ENCODE assay signal across 18 cellular contexts in genomic region chr10:86671419-86671818, GRCh38. TPM values are rescaled to one million over a fixed set of nuclear protein-coding genes. Genes with fewer than 3 reads are reported as not detected.
DNase-seq lines count a peak whose midpoint lies in the region; ATAC-seq and TF ChIP-seq lines count a peak whose summit lies in the region.
"Had no signal": no experiment of that assay in that cellular context is flagged by ENCODE, and none has a peak within 500 bp of the region (broad histone marks: within the 10 kb centered on the region; RNA-seq: fewer than 3 reads in every experiment).

No MANE protein-coding gene starts in this region.

- H3K36me3 ChIP-seq in BLaER1 (no peaks in the 10 kb centered on the region), gastroesophageal sphincter (no peaks in the 10 kb centered on the region), psoas muscle (ENCODE audit: insufficient read depth in 1 of 2, low read depth in 1 of 2) (peaks cover 0 to 3% of the 10 kb centered on the region in 2 donors)

- peak overlapping the region; percentile 92 for H3K4me2 ChIP-seq in BLaER1

- no peak for TF ChIP-seq EP300 in gastroesophageal sphincter (IDR thresholded peaks at IDR 0.05)

- ATAC-seq in gastroesophageal sphincter, result no peak
- ATAC-seq in psoas muscle, result no peak
- no peak for ATAC-seq in HG02870 (IDR thresholded peaks at IDR 0.05; ENCODE audit: unreplicated experiment)
- no peak for ATAC-seq in HG02571 (IDR thresholded peaks at IDR 0.05; ENCODE audit: unreplicated experiment)
- ATAC-seq: activated CD4-positive, alpha-beta T cell treated with anti-CD3 and anti-CD28 coated beads for 36 hours; effector memory CD8-positive, alpha-beta T cell had no signal

- no peaks in the 10 kb centered on the region for H3K9me3 ChIP-seq in BLaER1
- no peaks in the 10 kb centered on the region for H3K9me3 ChIP-seq in gastroesophageal sphincter
- H3K9me3 ChIP-seq in psoas muscle, result no peaks in the 10 kb centered on the region

- DNase-seq in NCI-H146 (lab: John Stamatoyannopoulos, UW) (peak; percentile 31), psoas muscle (no peak), NCI-H446 (lab: John Stamatoyannopoulos, UW) (no peak), COLO829 (ENCODE audit: low spot score) (no peak)
- DNase-seq: activated CD4-positive, alpha-beta T cell treated with anti-CD3 and anti-CD28 coated beads for 36 hours; effector memory CD8-positive, alpha-beta T cell; midbrain; NCI-H2081; NK-92 treated with Interleukin-12 subunit alpha and Interleukin-12 subunit beta, amount 100 ng/mL, for 24 hours; SHP77 treated with DMSO at 0.1 percent for 48 hours had no signal

- intact Hi-C loops in psoas muscle (cut with DNase I), result no loop called here

- TF ChIP-seq CTCF in gastroesophageal sphincter (IDR thresholded peaks at IDR 0.05) (no peak), psoas muscle (IDR thresholded peaks at IDR 0.05) (no peak)

- H3K4me1 ChIP-seq in BLaER1 (peaks cover 98% of the 10 kb centered on the region), gastroesophageal sphincter (peaks cover 0 to 100% (median 32%) of the 10 kb centered on the region in 3 donors), psoas muscle (peaks cover 65% of the 10 kb centered on the region)

- H3K27ac ChIP-seq in BLaER1 (0 out of 2 replicates have a peak overlapping the region, but pooled peaks have one; percentile 64), gastroesophageal sphincter (peak overlapping the region; percentile 73 to 97 (median 93)), psoas muscle (peak overlapping the region; percentile 92)

- H4K20me1 ChIP-seq in BLaER1, result no peaks in the 10 kb centered on the region

- no peaks in the 10 kb centered on the region for H3K27me3 ChIP-seq in BLaER1
- H3K27me3 ChIP-seq in gastroesophageal sphincter, result no peaks in the 10 kb centered on the region
- no peaks in the 10 kb centered on the region for H3K27me3 ChIP-seq in psoas muscle (ENCODE audit: insufficient read depth in 3 of 3, low read length in 2 of 3)

- WGBS in gastroesophageal sphincter (ENCODE audit: low coverage in 1 of 2), 2 donors, result no CpG with 5 or more reads among the region's 3 CpGs
- 34 to 35% (median 34%) methylated on average over 3 of the region's 3 CpGs for WGBS in psoas muscle, 3 donors

- no peak for TF ChIP-seq POLR2A in gastroesophageal sphincter (IDR thresholded peaks at IDR 0.05)

- no peak overlapping the region for H3K9ac ChIP-seq in BLaER1

- H3K4me3 ChIP-seq in BLaER1, result no peak overlapping the region
- H3K4me3 ChIP-seq in gastroesophageal sphincter, result peak overlapping the region in 1 of 2 donors; percentile 52
- H3K4me3 ChIP-seq in psoas muscle, result peak overlapping the region; percentile 69

RNA-seq across cellular contexts. Expression of gene LDB3, which starts 3.1 kb away (rescaled TPM):
- total RNA-seq in gastroesophageal sphincter (10 to 100 TPM; 12.9 to 45.8 (median 18.6) TPM), psoas muscle (1,000 to 10,000 TPM in 1 of 4 donors, 100 to 1,000 TPM in 3; 615 to 2,187 (median 685) TPM)
- polyA plus RNA-seq in psoas muscle, result 100 to 1,000 TPM; 108 to 518 (median 274) TPM

RNA-seq across cellular contexts. Expression of gene OPN4, which starts 17.1 kb away (rescaled TPM):
- total RNA-seq in gastroesophageal sphincter (not detected), psoas muscle (under 1 TPM; 0.12 to 0.49 (median 0.32) TPM)
- under 1 TPM; 0.14 to 0.23 (median 0.23) TPM for polyA plus RNA-seq in psoas muscle
- total RNA-seq: activated CD4-positive, alpha-beta T cell treated with anti-CD3 and anti-CD28 coated beads for 36 hours; fibroblast of villous mesenchyme; MCF 10A; osteocyte had no signal
- polyA plus RNA-seq: AG04450 had no signal

Comparison
In these comparisons a context has a peak if more than half of its experiments do, and no peak if none do; other contexts are left out.
1. RNA of gene LDB3, which starts 3.1 kb away (total RNA-seq): 615 to 2,187 TPM in psoas muscle; 12.9 to 45.8 TPM in gastroesophageal sphincter; every median in the first group is over 10 times any median in the second.
2. Peak in every context shown above with its lines, with median percentiles within 50 percentile points of each other: H3K27ac ChIP-seq.